Comparison of ENCODE assay signal across 1 cellular context in the genomic region with DNA sequence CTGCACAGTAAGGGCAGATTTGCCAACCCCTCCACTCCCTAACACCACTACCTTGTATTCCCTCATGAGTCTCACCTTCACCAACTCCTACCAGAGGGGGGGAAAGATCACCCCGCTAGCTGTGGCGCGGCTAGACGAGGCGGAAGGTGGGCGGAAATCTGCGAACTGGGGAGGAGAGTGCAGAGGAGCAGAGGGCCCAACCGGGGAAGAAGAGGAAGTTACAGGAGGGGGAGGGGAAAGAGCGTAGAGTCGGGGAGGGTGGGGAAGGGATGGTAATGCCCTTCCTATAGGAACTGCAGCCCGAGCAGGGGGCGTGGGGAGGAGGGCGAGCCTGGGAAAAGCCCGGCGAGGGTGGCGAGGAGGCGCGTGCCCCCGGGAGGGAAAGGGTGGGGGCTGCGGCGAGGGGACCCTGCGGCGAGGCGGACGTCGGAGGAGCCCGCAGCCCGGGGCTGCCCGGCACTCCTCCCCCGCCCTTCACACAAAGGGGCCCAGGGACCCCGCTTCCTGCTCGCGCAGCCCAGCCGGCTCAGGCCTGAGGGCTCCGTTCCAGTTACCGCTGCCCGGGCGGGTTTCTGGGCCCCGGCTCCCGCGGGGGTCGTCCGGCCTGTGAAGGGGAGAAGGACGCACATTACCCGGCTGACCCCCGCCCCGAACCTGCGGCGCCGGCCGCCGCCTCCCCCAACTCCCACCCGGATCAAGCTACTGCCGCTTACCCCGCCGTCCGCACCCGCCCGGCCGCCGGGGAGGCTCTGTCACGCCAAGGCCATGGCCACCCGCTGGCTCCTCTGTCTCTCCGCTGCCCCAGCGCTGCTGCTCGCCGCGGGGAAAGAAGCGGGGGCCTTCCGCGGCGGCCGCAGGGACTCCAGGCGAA.
TF ChIP-seq lines count a peak whose summit lies in the region.

No MANE protein-coding gene starts in this region.

TF ChIP-seq in K562, 482 proteins besides CTCF, POLR2A, EP300 and RAD21 (continued from another document and continues in another):
- TF ChIP-seq, protein P1, sequence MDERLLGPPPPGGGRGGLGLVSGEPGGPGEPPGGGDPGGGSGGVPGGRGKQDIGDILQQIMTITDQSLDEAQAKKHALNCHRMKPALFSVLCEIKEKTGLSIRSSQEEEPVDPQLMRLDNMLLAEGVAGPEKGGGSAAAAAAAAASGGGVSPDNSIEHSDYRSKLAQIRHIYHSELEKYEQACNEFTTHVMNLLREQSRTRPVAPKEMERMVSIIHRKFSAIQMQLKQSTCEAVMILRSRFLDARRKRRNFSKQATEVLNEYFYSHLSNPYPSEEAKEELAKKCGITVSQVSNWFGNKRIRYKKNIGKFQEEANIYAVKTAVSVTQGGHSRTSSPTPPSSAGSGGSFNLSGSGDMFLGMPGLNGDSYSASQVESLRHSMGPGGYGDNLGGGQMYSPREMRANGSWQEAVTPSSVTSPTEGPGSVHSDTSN (CRISPR knock-in tag; IDR thresholded peaks at IDR 0.05; ENCODE audit: low read depth): no peak
- TF ChIP-seq, protein P1 (tag; conservative IDR thresholded peaks at IDR 0.05; ENCODE audit: low read depth): no peak
- TF ChIP-seq UBTF (IDR thresholded peaks at IDR 0.05; ENCODE audit: borderline replicate concordance in 1 of 2, low read depth in 2 of 2, low read length in 2 of 2) (no peak), JUNB (CRISPR knock-in tag; conservative IDR thresholded peaks at IDR 0.05) (no peak), ZNF57 (CRISPR knock-in tag; IDR thresholded peaks at IDR 0.05) (no peak), PHB2 (IDR thresholded peaks at IDR 0.05; ENCODE audit: low read depth) (no peak), HDAC2 (IDR thresholded peaks at IDR 0.05) (no peak), TCF3 (CRISPR knock-in tag; IDR thresholded peaks at IDR 0.05) (no peak), ZFP30 (CRISPR knock-in tag; IDR thresholded peaks at IDR 0.05; ENCODE audit: borderline replicate concordance) (no peak), COPS2 (conservative IDR thresholded peaks at IDR 0.05) (no peak), SAP30 (IDR thresholded peaks at IDR 0.05; ENCODE audit: borderline replicate concordance, insufficient read depth, low read depth, low read length, poor library complexity, severe bottlenecking) (peak; percentile 38), ZNF655 (CRISPR knock-in tag; IDR thresholded peaks at IDR 0.05) (no peak), ATF7 (IDR thresholded peaks at IDR 0.05) (peak; percentile 49; the same call in 1 of the 2 replicates), LEF1 (IDR thresholded peaks at IDR 0.05) (0 out of 2 replicates have a peak, but pooled peaks have one; percentile 39), CAMTA2 (CRISPR knock-in tag; conservative IDR thresholded peaks at IDR 0.05) (no peak), TRIM28 (IDR thresholded peaks at IDR 0.05) (no peak), TEAD1 (CRISPR knock-in tag; IDR thresholded peaks at IDR 0.05) (no peak), FUS (optimal IDR thresholded peaks at IDR 0.05; ENCODE audit: low read depth, low read length) (no peak), BRD9 (IDR thresholded peaks at IDR 0.05; ENCODE audit: low read depth, partially characterized antibody) (no peak), CBX1 (IDR thresholded peaks at IDR 0.05; ENCODE audit: low read depth) (no peak), YY1 (IDR thresholded peaks at IDR 0.05; ENCODE audit: borderline replicate concordance in 1 of 3, control insufficient read depth in 1 of 3, extremely low read depth in 1 of 3, insufficient read depth in 3 of 3, insufficient read length in 1 of 3, insufficient replicate concordance in 2 of 3, low read depth in 1 of 3, low read length in 2 of 3) (no peak), NEUROD1 (IDR thresholded peaks at IDR 0.05; ENCODE audit: borderline replicate concordance, low read depth, low read length, partially characterized antibody) (no peak), DDX20 (tag; IDR thresholded peaks at IDR 0.05; ENCODE audit: low read depth) (no peak), IRF9 (tag; IDR thresholded peaks at IDR 0.05) (no peak), ZNF146 (CRISPR knock-in tag; IDR thresholded peaks at IDR 0.05; ENCODE audit: unreplicated experiment) (no peak), BDP1 (IDR thresholded peaks at IDR 0.05; ENCODE audit: insufficient read depth, insufficient read length) (no peak), CHCHD3 (CRISPR knock-in tag; IDR thresholded peaks at IDR 0.05) (no peak), NRF1 (conservative IDR thresholded peaks at IDR 0.05 in 1 of 2, IDR thresholded peaks at IDR 0.05 in 1 of 2) (peak; percentile 12 to 28; a peak in 2 of 4 replicates), TBP (optimal IDR thresholded peaks at IDR 0.05; ENCODE audit: low read depth, low read length) (peak; percentile 46), ZKSCAN8 (CRISPR knock-in tag; IDR thresholded peaks at IDR 0.05) (no peak), SMAD1 (IDR thresholded peaks at IDR 0.05; ENCODE audit: low read depth, low read length, partially characterized antibody) (peak; percentile 25), NFIX (CRISPR knock-in tag; IDR thresholded peaks at IDR 0.05; ENCODE audit: low read depth) (no peak), YBX1 (IDR thresholded peaks at IDR 0.05) (no peak), FOXK2 (conservative IDR thresholded peaks at IDR 0.05 in 1 of 2, IDR thresholded peaks at IDR 0.05 in 1 of 2; ENCODE audit: low read depth in 2 of 2) (peak in 1 of 2 experiments; percentile 74; a peak in 2 of 4 replicates), SMARCE1 (IDR thresholded peaks at IDR 0.05) (0 out of 2 replicates have a peak, but pooled peaks have one; percentile 40), CBX3 (IDR thresholded peaks at IDR 0.05; ENCODE audit: borderline replicate concordance in 1 of 2, low read length in 2 of 2) (no peak), PCBP2 (IDR thresholded peaks at IDR 0.05; ENCODE audit: low read depth, low read length, poor library complexity, severe bottlenecking) (no peak), BRD4 (IDR thresholded peaks at IDR 0.05) (peak; percentile 50; the same call in 1 of the 2 replicates), TEAD2 (tag; IDR thresholded peaks at IDR 0.05) (no peak), HCFC1 (IDR thresholded peaks at IDR 0.05; ENCODE audit: low read depth, low read length) (no peak), FOXJ2 (tag; IDR thresholded peaks at IDR 0.05) (no peak), MAFK (IDR thresholded peaks at IDR 0.05; ENCODE audit: low read length) (no peak), FOS (IDR thresholded peaks at IDR 0.05; ENCODE audit: extremely low read depth, insufficient read length) (no peak), HMG20B (CRISPR knock-in tag; IDR thresholded peaks at IDR 0.05) (no peak), ZNF253 (CRISPR knock-in tag; conservative IDR thresholded peaks at IDR 0.05) (no peak)
- TF ChIP-seq, protein P2, sequence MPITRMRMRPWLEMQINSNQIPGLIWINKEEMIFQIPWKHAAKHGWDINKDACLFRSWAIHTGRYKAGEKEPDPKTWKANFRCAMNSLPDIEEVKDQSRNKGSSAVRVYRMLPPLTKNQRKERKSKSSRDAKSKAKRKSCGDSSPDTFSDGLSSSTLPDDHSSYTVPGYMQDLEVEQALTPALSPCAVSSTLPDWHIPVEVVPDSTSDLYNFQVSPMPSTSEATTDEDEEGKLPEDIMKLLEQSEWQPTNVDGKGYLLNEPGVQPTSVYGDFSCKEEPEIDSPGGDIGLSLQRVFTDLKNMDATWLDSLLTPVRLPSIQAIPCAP (CRISPR knock-in tag; IDR thresholded peaks at IDR 0.05; ENCODE audit: borderline replicate concordance): no peak
- TF ChIP-seq, protein P3, sequence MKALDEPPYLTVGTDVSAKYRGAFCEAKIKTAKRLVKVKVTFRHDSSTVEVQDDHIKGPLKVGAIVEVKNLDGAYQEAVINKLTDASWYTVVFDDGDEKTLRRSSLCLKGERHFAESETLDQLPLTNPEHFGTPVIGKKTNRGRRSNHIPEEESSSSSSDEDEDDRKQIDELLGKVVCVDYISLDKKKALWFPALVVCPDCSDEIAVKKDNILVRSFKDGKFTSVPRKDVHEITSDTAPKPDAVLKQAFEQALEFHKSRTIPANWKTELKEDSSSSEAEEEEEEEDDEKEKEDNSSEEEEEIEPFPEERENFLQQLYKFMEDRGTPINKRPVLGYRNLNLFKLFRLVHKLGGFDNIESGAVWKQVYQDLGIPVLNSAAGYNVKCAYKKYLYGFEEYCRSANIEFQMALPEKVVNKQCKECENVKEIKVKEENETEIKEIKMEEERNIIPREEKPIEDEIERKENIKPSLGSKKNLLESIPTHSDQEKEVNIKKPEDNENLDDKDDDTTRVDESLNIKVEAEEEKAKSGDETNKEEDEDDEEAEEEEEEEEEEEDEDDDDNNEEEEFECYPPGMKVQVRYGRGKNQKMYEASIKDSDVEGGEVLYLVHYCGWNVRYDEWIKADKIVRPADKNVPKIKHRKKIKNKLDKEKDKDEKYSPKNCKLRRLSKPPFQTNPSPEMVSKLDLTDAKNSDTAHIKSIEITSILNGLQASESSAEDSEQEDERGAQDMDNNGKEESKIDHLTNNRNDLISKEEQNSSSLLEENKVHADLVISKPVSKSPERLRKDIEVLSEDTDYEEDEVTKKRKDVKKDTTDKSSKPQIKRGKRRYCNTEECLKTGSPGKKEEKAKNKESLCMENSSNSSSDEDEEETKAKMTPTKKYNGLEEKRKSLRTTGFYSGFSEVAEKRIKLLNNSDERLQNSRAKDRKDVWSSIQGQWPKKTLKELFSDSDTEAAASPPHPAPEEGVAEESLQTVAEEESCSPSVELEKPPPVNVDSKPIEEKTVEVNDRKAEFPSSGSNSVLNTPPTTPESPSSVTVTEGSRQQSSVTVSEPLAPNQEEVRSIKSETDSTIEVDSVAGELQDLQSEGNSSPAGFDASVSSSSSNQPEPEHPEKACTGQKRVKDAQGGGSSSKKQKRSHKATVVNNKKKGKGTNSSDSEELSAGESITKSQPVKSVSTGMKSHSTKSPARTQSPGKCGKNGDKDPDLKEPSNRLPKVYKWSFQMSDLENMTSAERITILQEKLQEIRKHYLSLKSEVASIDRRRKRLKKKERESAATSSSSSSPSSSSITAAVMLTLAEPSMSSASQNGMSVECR (CRISPR knock-in tag; IDR thresholded peaks at IDR 0.05): no peak
- TF ChIP-seq, protein P4, sequence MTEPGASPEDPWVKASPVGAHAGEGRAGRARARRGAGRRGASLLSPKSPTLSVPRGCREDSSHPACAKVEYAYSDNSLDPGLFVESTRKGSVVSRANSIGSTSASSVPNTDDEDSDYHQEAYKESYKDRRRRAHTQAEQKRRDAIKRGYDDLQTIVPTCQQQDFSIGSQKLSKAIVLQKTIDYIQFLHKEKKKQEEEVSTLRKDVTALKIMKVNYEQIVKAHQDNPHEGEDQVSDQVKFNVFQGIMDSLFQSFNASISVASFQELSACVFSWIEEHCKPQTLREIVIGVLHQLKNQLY (CRISPR knock-in tag; conservative IDR thresholded peaks at IDR 0.05): no peak
- TF ChIP-seq, protein P5, sequence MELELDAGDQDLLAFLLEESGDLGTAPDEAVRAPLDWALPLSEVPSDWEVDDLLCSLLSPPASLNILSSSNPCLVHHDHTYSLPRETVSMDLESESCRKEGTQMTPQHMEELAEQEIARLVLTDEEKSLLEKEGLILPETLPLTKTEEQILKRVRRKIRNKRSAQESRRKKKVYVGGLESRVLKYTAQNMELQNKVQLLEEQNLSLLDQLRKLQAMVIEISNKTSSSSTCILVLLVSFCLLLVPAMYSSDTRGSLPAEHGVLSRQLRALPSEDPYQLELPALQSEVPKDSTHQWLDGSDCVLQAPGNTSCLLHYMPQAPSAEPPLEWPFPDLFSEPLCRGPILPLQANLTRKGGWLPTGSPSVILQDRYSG (tag; conservative IDR thresholded peaks at IDR 0.05; ENCODE audit: low read depth): no peak
- TF ChIP-seq, protein P6, sequence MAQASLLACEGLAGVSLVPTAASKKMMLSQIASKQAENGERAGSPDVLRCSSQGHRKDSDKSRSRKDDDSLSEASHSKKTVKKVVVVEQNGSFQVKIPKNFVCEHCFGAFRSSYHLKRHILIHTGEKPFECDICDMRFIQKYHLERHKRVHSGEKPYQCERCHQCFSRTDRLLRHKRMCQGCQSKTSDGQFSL (CRISPR knock-in tag; IDR thresholded peaks at IDR 0.05): peak; percentile 92
- TF ChIP-seq, protein P6 (tag; IDR thresholded peaks at IDR 0.05): peak in 1 of 2 experiments; percentile 45; a peak in 2 of 4 replicates
